8 cellular contexts compared by ENCODE assay signal in the genomic region with DNA sequence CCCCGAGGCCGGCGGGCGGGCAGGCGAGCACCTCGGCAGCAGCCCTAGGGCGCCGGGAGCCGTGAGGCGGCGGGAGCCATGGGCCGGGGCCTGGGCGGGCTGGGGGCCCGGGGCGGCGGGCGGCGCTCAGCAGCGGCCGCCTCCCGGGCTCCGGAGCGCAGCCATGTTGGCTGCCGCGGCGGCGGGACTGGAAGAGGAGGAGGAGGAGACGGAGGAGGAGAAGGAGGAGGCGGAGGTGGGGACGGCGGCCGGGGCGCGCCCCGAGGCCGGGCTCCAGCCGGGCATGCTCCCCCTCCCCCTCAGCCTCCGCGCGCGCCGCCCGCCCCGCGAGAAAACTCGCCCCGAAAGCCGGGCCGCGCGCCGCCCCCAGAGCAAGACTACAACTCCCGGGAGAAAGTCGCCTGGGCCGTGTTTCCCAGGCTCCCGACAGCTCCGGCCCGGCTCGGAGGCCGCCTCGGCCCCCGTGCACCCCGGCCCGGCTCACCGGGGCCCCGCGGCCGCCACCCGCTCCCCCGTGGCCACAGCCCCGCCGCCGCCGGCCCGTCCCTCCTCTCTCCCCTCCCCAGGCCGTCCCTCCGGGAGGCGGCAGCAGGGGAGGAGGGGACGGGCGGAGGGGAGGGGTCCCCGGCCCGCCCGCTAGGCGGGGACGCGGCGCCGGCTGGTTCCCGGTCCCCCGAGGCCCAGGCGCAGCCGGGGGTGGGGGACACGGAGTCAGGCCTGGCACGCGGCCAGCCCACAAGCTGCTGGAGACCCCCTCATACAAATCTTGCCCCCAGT. TPM values are rescaled to one million over a fixed set of nuclear protein-coding genes. Genes with fewer than 3 reads are reported as not detected.
DNase-seq lines count a peak whose midpoint lies in the region; ATAC-seq and TF ChIP-seq lines count a peak whose summit lies in the region.

A gene with protein sequence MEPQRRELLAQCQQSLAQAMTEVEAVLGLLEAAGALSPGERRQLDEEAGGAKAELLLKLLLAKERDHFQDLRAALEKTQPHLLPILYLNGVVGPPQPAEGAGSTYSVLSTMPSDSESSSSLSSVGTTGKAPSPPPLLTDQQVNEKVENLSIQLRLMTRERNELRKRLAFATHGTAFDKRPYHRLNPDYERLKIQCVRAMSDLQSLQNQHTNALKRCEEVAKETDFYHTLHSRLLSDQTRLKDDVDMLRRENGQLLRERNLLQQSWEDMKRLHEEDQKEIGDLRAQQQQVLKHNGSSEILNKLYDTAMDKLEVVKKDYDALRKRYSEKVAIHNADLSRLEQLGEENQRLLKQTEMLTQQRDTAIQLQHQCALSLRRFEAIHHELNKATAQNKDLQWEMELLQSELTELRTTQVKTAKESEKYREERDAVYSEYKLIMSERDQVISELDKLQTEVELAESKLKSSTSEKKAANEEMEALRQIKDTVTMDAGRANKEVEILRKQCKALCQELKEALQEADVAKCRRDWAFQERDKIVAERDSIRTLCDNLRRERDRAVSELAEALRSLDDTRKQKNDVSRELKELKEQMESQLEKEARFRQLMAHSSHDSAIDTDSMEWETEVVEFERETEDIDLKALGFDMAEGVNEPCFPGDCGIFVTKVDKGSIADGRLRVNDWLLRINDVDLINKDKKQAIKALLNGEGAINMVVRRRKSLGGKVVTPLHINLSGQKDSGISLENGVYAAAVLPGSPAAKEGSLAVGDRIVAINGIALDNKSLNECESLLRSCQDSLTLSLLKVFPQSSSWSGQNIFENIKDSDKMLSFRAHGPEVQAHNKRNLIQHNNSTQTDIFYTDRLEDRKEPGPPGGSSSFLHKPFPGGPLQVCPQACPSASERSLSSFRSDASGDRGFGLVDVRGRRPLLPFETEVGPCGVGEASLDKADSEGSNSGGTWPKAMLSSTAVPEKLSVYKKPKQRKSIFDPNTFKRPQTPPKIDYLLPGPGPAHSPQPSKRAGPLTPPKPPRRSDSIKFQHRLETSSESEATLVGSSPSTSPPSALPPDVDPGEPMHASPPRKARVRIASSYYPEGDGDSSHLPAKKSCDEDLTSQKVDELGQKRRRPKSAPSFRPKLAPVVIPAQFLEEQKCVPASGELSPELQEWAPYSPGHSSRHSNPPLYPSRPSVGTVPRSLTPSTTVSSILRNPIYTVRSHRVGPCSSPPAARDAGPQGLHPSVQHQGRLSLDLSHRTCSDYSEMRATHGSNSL (N-terminal part only) (minus strand): TSS at position 190 of the 777 bp plus-strand sequence. CDS start 235 bp downstream, outside the sequence.

- peak within 1 kb of the TSS; percentile 87 for H3K4me2 ChIP-seq in neural progenitor cell

- H3K27ac ChIP-seq in neural progenitor cell = no peak within 1 kb of the TSS

- H3K4me3 Mint-ChIP-seq in activated naive CD4-positive, alpha-beta T cell treated with anti-CD3 and anti-CD28 coated beads, Interleukin-2, amount 10 ng/mL, durations not matched to agents 7 days and 5 days = peak within 1 kb of the TSS; percentile 70
- H3K4me3 Mint-ChIP-seq in neural progenitor cell = peak within 1 kb of the TSS; percentile 90

- peaks cover 44% of the 10 kb centered on the region for H3K79me2 ChIP-seq in neural progenitor cell (ENCODE audit: low read depth)

- H3K4me1 Mint-ChIP-seq in activated naive CD4-positive, alpha-beta T cell treated with anti-CD3 and anti-CD28 coated beads, Interleukin-2, amount 10 ng/mL, durations not matched to agents 7 days and 5 days = peaks cover 13% of the 10 kb centered on the region
- peaks cover 28% of the 10 kb centered on the region for H3K4me1 Mint-ChIP-seq in neural progenitor cell

- peaks cover 19% of the 10 kb centered on the region for H3K27me3 ChIP-seq in neural progenitor cell

- H3F3A ChIP-seq in neural progenitor cell (ENCODE audit: low read depth) = peaks cover 13% of the 10 kb centered on the region

- in situ Hi-C loops in G401 (cut with HindIII; ENCODE audit: low sequenced_read_pairs) = no loop called here

- H3K9ac ChIP-seq in neural progenitor cell = peak within 1 kb of the TSS; percentile 38

- no peaks in the 10 kb centered on the region for H3K36me3 ChIP-seq in neural progenitor cell

- CTCF ChIA-PET in activated naive CD4-positive, alpha-beta T cell treated with anti-CD3 and anti-CD28 coated beads, Interleukin-2, amount 10 ng/mL, durations not matched to agents 7 days and 5 days (lab: Charles Lee) = interaction anchor here (0.6 kb wide), 1 partner anchor 103 kb away, joined by 3 read pairs; no protein-coding TSS in a partner anchor

- H3K36me3 Mint-ChIP-seq in activated naive CD4-positive, alpha-beta T cell treated with anti-CD3 and anti-CD28 coated beads, Interleukin-2, amount 10 ng/mL, durations not matched to agents 7 days and 5 days = no peaks in the 10 kb centered on the region
- H3K36me3 Mint-ChIP-seq in neural progenitor cell = peaks cover 8% of the 10 kb centered on the region

- TF ChIP-seq CTCF in neural progenitor cell (IDR thresholded peaks at IDR 0.05) = peak; percentile 15

- no peaks in the 10 kb centered on the region for H3K9me3 Mint-ChIP-seq in activated naive CD4-positive, alpha-beta T cell treated with anti-CD3 and anti-CD28 coated beads, Interleukin-2, amount 10 ng/mL, durations not matched to agents 7 days and 5 days
- no peaks in the 10 kb centered on the region for H3K9me3 Mint-ChIP-seq in neural progenitor cell

- DNase-seq in G401 (ENCODE audit: low spot score) (peak; percentile 52), LoVo (ENCODE audit: low spot score) (peak; percentile 54), globus pallidus (ENCODE audit: low spot score) (peak; percentile 58), neural progenitor cell (ENCODE audit: low spot score) (peak; percentile 76), GOT3 (lab: John Stamatoyannopoulos, UW) (no peak)
- peak; percentile 55 for DNase-seq in activated naive CD4-positive, alpha-beta T cell treated with anti-CD3 and anti-CD28 coated beads, Interleukin-2, amount 10 ng/mL, durations not matched to agents 7 days and 5 days

- ATAC-seq in GM21529 (IDR thresholded peaks at IDR 0.05; ENCODE audit: unreplicated experiment) = peak; percentile 55
- no peak for ATAC-seq in HG03439 (IDR thresholded peaks at IDR 0.05; ENCODE audit: unreplicated experiment)

- no peaks in the 10 kb centered on the region for H3K9me3 ChIP-seq in neural progenitor cell (ENCODE audit: low read depth)

- peak within 1 kb of the TSS; percentile 79 for H2AFZ ChIP-seq in neural progenitor cell (replicated peaks)

- H3K4me3 ChIP-seq in neural progenitor cell = peak within 1 kb of the TSS; percentile 75

- peaks cover 84% of the 10 kb centered on the region for H3K27me3 Mint-ChIP-seq in activated naive CD4-positive, alpha-beta T cell treated with anti-CD3 and anti-CD28 coated beads, Interleukin-2, amount 10 ng/mL, durations not matched to agents 7 days and 5 days
- H3K27me3 Mint-ChIP-seq in neural progenitor cell (ENCODE audit: insufficient read depth, low read depth) = peaks cover 6% of the 10 kb centered on the region

- H3K27ac Mint-ChIP-seq in activated naive CD4-positive, alpha-beta T cell treated with anti-CD3 and anti-CD28 coated beads, Interleukin-2, amount 10 ng/mL, durations not matched to agents 7 days and 5 days = no peak within 1 kb of the TSS
- H3K27ac Mint-ChIP-seq in neural progenitor cell = peak within 1 kb of the TSS; percentile 94

- peaks cover 39% of the 10 kb centered on the region for H4K20me1 ChIP-seq in neural progenitor cell (ENCODE audit: low read depth)

- peaks cover 23% of the 10 kb centered on the region for H3K4me1 ChIP-seq in neural progenitor cell

RNA-seq across cellular contexts. Expression of the gene that starts here (rescaled TPM):
- 34.5 and 48.7 TPM in 2 replicates for total RNA-seq in G401 (2014; rRNA removed; shearing (Covaris generic))
- 22.2 and 33.3 TPM in 2 replicates for total RNA-seq in neural progenitor cell (ENCODE audit: low replicate concordance)
